In the genomic region with DNA sequence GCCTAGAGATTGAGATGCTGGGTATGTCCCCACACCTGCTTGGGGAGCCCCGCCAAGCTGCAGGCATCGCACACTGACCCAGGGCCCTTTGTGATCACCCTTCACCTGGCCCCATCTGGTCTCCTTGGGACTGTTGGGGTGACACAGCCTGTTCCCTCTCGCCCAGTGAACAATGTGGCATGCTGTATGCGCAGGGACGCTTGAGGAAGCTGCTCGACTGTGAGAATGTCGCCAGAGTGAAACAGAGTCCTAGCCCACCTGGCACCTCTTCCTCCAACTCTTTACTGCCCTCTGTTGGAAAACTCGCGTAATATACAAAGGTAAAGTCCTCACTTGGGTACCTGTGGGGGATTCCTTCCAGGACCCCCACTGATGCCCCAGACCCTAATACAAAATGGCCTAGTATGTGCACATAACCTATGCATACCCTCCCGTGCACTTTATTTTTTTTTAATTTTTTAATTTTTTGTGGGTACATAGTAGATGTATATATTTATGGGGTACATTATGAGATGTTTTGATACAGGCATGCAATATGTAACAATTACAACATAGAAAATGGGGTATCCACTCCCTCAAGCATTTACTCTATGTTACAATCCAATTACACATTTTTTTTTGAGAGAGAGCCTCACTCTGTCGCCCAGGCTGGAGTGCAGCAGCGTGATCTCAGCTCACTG, we compare ENCODE assay signal across 7 cellular contexts. TPM values are rescaled to one million over a fixed set of nuclear protein-coding genes. Genes with fewer than 3 reads are reported as not detected.
DNase-seq lines count a peak whose midpoint lies in the region; FAIRE-seq and TF ChIP-seq lines count a peak whose summit lies in the region.
"Had no signal": no experiment of that assay in that cellular context is flagged by ENCODE, and none has a peak within 500 bp of the region (broad histone marks: within the 10 kb centered on the region; RNA-seq: fewer than 3 reads in every experiment).

No MANE protein-coding gene starts in this region.

- TF ChIP-seq RAD21 in SK-N-SH (IDR thresholded peaks at IDR 0.05; ENCODE audit: low read length) = peak; percentile 58

- intact Hi-C loops in kidney (cut with DNase I) = loop anchor here (10.0 kb wide), 1 partner anchor 153 kb away; a partner anchor contains a TSS

- H3K27me3 ChIP-seq in SK-N-SH (ENCODE audit: insufficient read depth) = no peaks in the 10 kb centered on the region
- H3K27me3 ChIP-seq in tibial nerve = no peaks in the 10 kb centered on the region

- H3K27ac ChIP-seq in SK-N-SH (ENCODE audit: low read depth in 2 of 2, low read length in 1 of 2) (no peak overlapping the region), kidney (ENCODE audit: low read depth in 2 of 2, low read length in 2 of 2) (no peak overlapping the region), tibial nerve (no peak overlapping the region)

- H3K9ac ChIP-seq in SK-N-SH (no peak overlapping the region), kidney (ENCODE audit: low read length in 2 of 2) (no peak overlapping the region)

- peak; percentile 61 for TF ChIP-seq CTCF in SK-N-SH (IDR thresholded peaks at IDR 0.05)
- peak; percentile 55 for TF ChIP-seq CTCF in kidney (IDR thresholded peaks at IDR 0.05; ENCODE audit: borderline replicate concordance, extremely low read depth, insufficient read depth)
- peak in 2 of 5 experiments; percentile 28 to 44 for TF ChIP-seq CTCF in tibial nerve (IDR thresholded peaks at IDR 0.05)

- H3K4me2 ChIP-seq in SK-N-SH = no peak overlapping the region

- no peaks in the 10 kb centered on the region for H3F3A ChIP-seq in SK-N-SH (replicated peaks; ENCODE audit: insufficient read depth)

- H3K4me3 ChIP-seq in SK-N-SH (ENCODE audit: low read depth in 2 of 2, low read length in 1 of 2) = no peak overlapping the region
- H3K4me3 ChIP-seq in kidney (ENCODE audit: low read length in 2 of 2) = no peak overlapping the region
- H3K4me3 ChIP-seq in tibial nerve = no peak overlapping the region

- H3K4me1 ChIP-seq in SK-N-SH (ENCODE audit: control insufficient read depth in 1 of 2, insufficient read depth in 2 of 2, low read depth in 1 of 2, low read length in 1 of 2) (no peaks in the 10 kb centered on the region), kidney (ENCODE audit: control insufficient read depth in 1 of 2, insufficient read depth in 1 of 2, low read depth in 1 of 2, low read length in 2 of 2) (peaks cover 0 to 2% of the 10 kb centered on the region in 2 donors), tibial nerve (peaks cover 0 to 4% (median 0%) of the 10 kb centered on the region in 4 donors)

- no peaks in the 10 kb centered on the region for H3K9me2 ChIP-seq in SK-N-SH

- no peak overlapping the region for H2AFZ ChIP-seq in SK-N-SH (ENCODE audit: low read depth)

- H3K79me2 ChIP-seq in SK-N-SH (ENCODE audit: insufficient read depth) = no peaks in the 10 kb centered on the region

- DNase-seq in NOMO-1 (lab: John Stamatoyannopoulos, UW; ENCODE audit: unreplicated experiment in 2 of 2) (peak; percentile 35 to 44), NOMO-1 treated with dmso at 0.1 percent for 144 hours (lab: John Stamatoyannopoulos, UW; ENCODE audit: unreplicated experiment) (no peak), SK-N-SH (peak; percentile 67), kidney (no peak), midbrain (lab: John Stamatoyannopoulos, UW) (no peak), tibial nerve (ENCODE audit: low spot score in 2 of 2) (no peak)

- TF ChIP-seq POLR2A in tibial nerve (IDR thresholded peaks at IDR 0.05) = no peak

- H3K9me3 ChIP-seq in SK-N-SH (no peaks in the 10 kb centered on the region), kidney (ENCODE audit: control insufficient read depth in 1 of 2, low read length in 2 of 2) (no peaks in the 10 kb centered on the region), tibial nerve (peaks cover 0 to 3% (median 0%) of the 10 kb centered on the region in 4 donors)

- 45% methylated on average over 10 of the region's 12 CpGs for WGBS in SK-N-SH (ENCODE audit: low lambda C conversion rate)
- 41 to 43% methylated on average over 12 of the region's 12 CpGs for WGBS in tibial nerve, 2 donors

- no peaks in the 10 kb centered on the region for H3K36me3 ChIP-seq in SK-N-SH (replicated peaks in 1 of 2; ENCODE audit: control insufficient read depth in 1 of 2, insufficient read depth in 2 of 2, low read length in 1 of 2)
- no peaks in the 10 kb centered on the region for H3K36me3 ChIP-seq in kidney (ENCODE audit: control insufficient read depth in 1 of 2, insufficient read depth in 2 of 2, low read length in 2 of 2)
- H3K36me3 ChIP-seq in tibial nerve = peaks cover 0 to 21% (median 0%) of the 10 kb centered on the region in 3 donors

- POLR2A ChIA-PET in SK-N-SH (lab: Yijun Ruan, JAX) = no interaction called here

- no peak for FAIRE-seq in kidney (lab: Jason Lieb, UNC)
- FAIRE-seq: G401.6 had no signal

- no peaks in the 10 kb centered on the region for H4K20me1 ChIP-seq in SK-N-SH (ENCODE audit: insufficient read depth)

- CTCF ChIA-PET in SK-N-SH (lab: Yijun Ruan, JAX) = interaction anchor here (0.5 to 1.6 kb wide), 16 partner anchors 8 to 1397 kb away, joined by 3 to 5 read pairs (median 4); a partner anchor contains a TSS

- TF ChIP-seq EP300 in SK-N-SH (IDR thresholded peaks at IDR 0.05; ENCODE audit: borderline replicate concordance in 1 of 2, low read depth in 1 of 2, low read length in 1 of 2) = no peak
- TF ChIP-seq EP300 in tibial nerve (IDR thresholded peaks at IDR 0.05) = no peak

TF ChIP-seq in SK-N-SH, 30 proteins besides CTCF, POLR2A, EP300 and RAD21:
- TF ChIP-seq MEF2A (IDR thresholded peaks at IDR 0.05; ENCODE audit: borderline replicate concordance, low read depth) (no peak), SMC3 (IDR thresholded peaks at IDR 0.05; ENCODE audit: low read depth, low read length) (0 out of 2 replicates have a peak, but pooled peaks have one; percentile 18)
- TF ChIP-seq, protein P1, sequence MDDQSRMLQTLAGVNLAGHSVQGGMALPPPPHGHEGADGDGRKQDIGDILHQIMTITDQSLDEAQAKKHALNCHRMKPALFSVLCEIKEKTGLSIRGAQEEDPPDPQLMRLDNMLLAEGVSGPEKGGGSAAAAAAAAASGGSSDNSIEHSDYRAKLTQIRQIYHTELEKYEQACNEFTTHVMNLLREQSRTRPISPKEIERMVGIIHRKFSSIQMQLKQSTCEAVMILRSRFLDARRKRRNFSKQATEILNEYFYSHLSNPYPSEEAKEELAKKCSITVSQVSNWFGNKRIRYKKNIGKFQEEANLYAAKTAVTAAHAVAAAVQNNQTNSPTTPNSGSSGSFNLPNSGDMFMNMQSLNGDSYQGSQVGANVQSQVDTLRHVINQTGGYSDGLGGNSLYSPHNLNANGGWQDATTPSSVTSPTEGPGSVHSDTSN (IDR thresholded peaks at IDR 0.05) = no peak
- TF ChIP-seq, protein P2, sequence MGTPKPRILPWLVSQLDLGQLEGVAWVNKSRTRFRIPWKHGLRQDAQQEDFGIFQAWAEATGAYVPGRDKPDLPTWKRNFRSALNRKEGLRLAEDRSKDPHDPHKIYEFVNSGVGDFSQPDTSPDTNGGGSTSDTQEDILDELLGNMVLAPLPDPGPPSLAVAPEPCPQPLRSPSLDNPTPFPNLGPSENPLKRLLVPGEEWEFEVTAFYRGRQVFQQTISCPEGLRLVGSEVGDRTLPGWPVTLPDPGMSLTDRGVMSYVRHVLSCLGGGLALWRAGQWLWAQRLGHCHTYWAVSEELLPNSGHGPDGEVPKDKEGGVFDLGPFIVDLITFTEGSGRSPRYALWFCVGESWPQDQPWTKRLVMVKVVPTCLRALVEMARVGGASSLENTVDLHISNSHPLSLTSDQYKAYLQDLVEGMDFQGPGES (IDR thresholded peaks at IDR 0.05; ENCODE audit: low read depth, low read length) = no peak

RNA-seq across cellular contexts. Expression of a gene that starts 9.0 kb away (rescaled TPM):
- polyA plus RNA-seq in SK-N-SH (2012; rRNA removed) (3.0 and 3.7 TPM in 2 replicates), kidney (ENCODE audit: insufficient read depth, low read depth, low replicate concordance) (5.2 TPM)
- 1.9 and 2.2 TPM in 2 replicates for polyA plus RNA-seq in SK-N-SH (2012; cell fraction: cytosol; rRNA removed)
- 3.5 and 5.6 TPM in 2 replicates for polyA plus RNA-seq in SK-N-SH (2012; cell fraction: nucleus; rRNA removed)
- total RNA-seq in kidney (13.2 TPM), tibial nerve (10 to 100 TPM; 12.0 to 42.0 (median 23.7) TPM)

RNA-seq across cellular contexts. Expression of a gene that starts 9.5 kb away (rescaled TPM):
- polyA plus RNA-seq in SK-N-SH (2012; rRNA removed) = 53.0 and 59.0 TPM in 2 replicates
- 34.4 and 43.2 TPM in 2 replicates for polyA plus RNA-seq in SK-N-SH (2012; cell fraction: cytosol; rRNA removed)
- 25.3 and 26.7 TPM in 2 replicates for polyA plus RNA-seq in SK-N-SH (2012; cell fraction: nucleus; rRNA removed)
- 37.2 TPM for total RNA-seq in kidney
- 123 TPM for polyA plus RNA-seq in kidney (ENCODE audit: insufficient read depth, low read depth, low replicate concordance)
- 10 to 100 TPM; 13.5 to 52.9 (median 29.1) TPM for total RNA-seq in tibial nerve

RNA-seq across cellular contexts. Expression of a gene that starts 26.8 kb away (rescaled TPM):
- 0.06 and 0.12 TPM in 2 replicates for polyA plus RNA-seq in SK-N-SH (2012; rRNA removed)
- polyA plus RNA-seq in SK-N-SH (2012; cell fraction: cytosol; rRNA removed) = 0.03 and 0.04 TPM in 2 replicates
- 0.97 and 1.9 TPM in 2 replicates for polyA plus RNA-seq in SK-N-SH (2012; cell fraction: nucleus; rRNA removed)
- 0.09 TPM for total RNA-seq in kidney
- not detected for polyA plus RNA-seq in kidney (ENCODE audit: insufficient read depth, low read depth, low replicate concordance)
- 1 to 10 TPM in 1 of 4 donors, not detected in 3; 1.2 TPM for total RNA-seq in tibial nerve

RNA-seq across cellular contexts. Expression of a gene that starts 57.6 kb away (rescaled TPM):
- 0.02 TPM in 1 of 2 replicates, not detected in the other for polyA plus RNA-seq in SK-N-SH (2012; rRNA removed)
- polyA plus RNA-seq in SK-N-SH (2012; cell fraction: cytosol; rRNA removed) = not detected in 2 replicates
- polyA plus RNA-seq in SK-N-SH (2012; cell fraction: nucleus; rRNA removed) = not detected in 2 replicates
- total RNA-seq in kidney = 19.0 TPM
- polyA plus RNA-seq in kidney (ENCODE audit: insufficient read depth, low read depth, low replicate concordance) = 15.4 TPM
- 1 to 10 TPM in 3 of 4 donors, under 1 TPM in 1; 0.63 to 3.7 (median 2.3) TPM for total RNA-seq in tibial nerve

Comparison
In these comparisons a context has a peak if more than half of its experiments do, and no peak if none do; other contexts are left out.
1. DNase-seq: peak in NOMO-1 (2 of 2) and SK-N-SH (single experiment); none in NOMO-1 treated with dmso at 0.1 percent for 144 hours (single experiment), kidney (single experiment), midbrain (single experiment) and tibial nerve (0 of 2).